Comparison of ENCODE assay signal across 13 cellular contexts in genomic region chr17:2945299-2945698, GRCh38.
DNase-seq lines count a peak whose midpoint lies in the region; ATAC-seq and TF ChIP-seq lines count a peak whose summit lies in the region.
"Had no signal": no experiment of that assay in that cellular context is flagged by ENCODE, and none has a peak within 500 bp of the region (broad histone marks: within the 10 kb centered on the region; RNA-seq: fewer than 3 reads in every experiment).

No MANE protein-coding gene starts in this region.

- no peak overlapping the region for H3K9ac ChIP-seq in BLaER1 treated with 17β-estradiol and CSF1 and Interleukin-3, amounts not matched to agents 10 nM and 100 nM
- H3K9ac ChIP-seq: BLaER1 had no signal

- peak; percentile 55 for ATAC-seq in CD8-positive, alpha-beta T cell
- no peak for ATAC-seq in GM18870 (IDR thresholded peaks at IDR 0.05; ENCODE audit: unreplicated experiment)
- ATAC-seq: GM12878 had no signal

- peaks cover 19 to 57% (median 40%) of the 10 kb centered on the region in 10 experiments; a peak in 19 of 20 replicates for H3K4me1 ChIP-seq in BLaER1 treated with 17β-estradiol and CSF1 and Interleukin-3, amounts not matched to agents 10 nM and 100 nM
- peaks cover 23% of the 10 kb centered on the region for H3K4me1 ChIP-seq in CD8-positive, alpha-beta T cell (ENCODE audit: insufficient read depth, low read length)
- peaks cover 48 to 60% of the 10 kb centered on the region in 2 experiments for H3K4me1 ChIP-seq in neutrophil (ENCODE audit: control insufficient read depth in 1 of 2, insufficient read depth in 1 of 2, low read depth in 1 of 2, low read length in 1 of 2)

- peak overlapping the region in 4 of 11 experiments; percentile 47 to 70 (median 64); a peak in 8 of 22 replicates for H3K27ac ChIP-seq in BLaER1 treated with 17β-estradiol and CSF1 and Interleukin-3, amounts not matched to agents 10 nM and 100 nM
- H3K27ac ChIP-seq in CD8-positive, alpha-beta T cell (ENCODE audit: low read depth, low read length) = no peak overlapping the region
- peak overlapping the region; percentile 75 for H3K27ac ChIP-seq in neutrophil
- H3K27ac ChIP-seq: BLaER1 had no signal

- H3K27me3 ChIP-seq in BLaER1 treated with 17β-estradiol and CSF1 and Interleukin-3, amounts not matched to agents 10 nM and 100 nM = peaks cover 0 to 13% (median 0%) of the 10 kb centered on the region in 11 experiments; a peak in 3 of 22 replicates
- no peaks in the 10 kb centered on the region for H3K27me3 ChIP-seq in CD8-positive, alpha-beta T cell (ENCODE audit: insufficient read depth, low read length)
- H3K27me3 ChIP-seq in neutrophil = no peaks in the 10 kb centered on the region
- H3K27me3 ChIP-seq: BLaER1 had no signal

- CTCF ChIA-PET in CD8-positive, alpha-beta T cell (lab: Charles Lee) = no interaction called here

- H3K9me3 ChIP-seq in BLaER1 treated with 17β-estradiol and CSF1 and Interleukin-3, amounts not matched to agents 10 nM and 100 nM (replicated peaks in 1 of 11) = no peaks in the 10 kb centered on the region
- H3K9me3 ChIP-seq in CD8-positive, alpha-beta T cell (ENCODE audit: low read length) = no peaks in the 10 kb centered on the region
- no peaks in the 10 kb centered on the region for H3K9me3 ChIP-seq in neutrophil
- H3K9me3 ChIP-seq: BLaER1 had no signal

- no peak for TF ChIP-seq CTCF in CD8-positive, alpha-beta T cell (IDR thresholded peaks at IDR 0.05)
- TF ChIP-seq CTCF in neutrophil (IDR thresholded peaks at IDR 0.05) (no peak), nephron progenitor cell (IDR thresholded peaks at IDR 0.05) (no peak)

- H3K36me3 Mint-ChIP-seq in CD8-positive, alpha-beta T cell = peaks cover 2% of the 10 kb centered on the region
- H3K36me3 Mint-ChIP-seq in immature natural killer cell (peaks cover 0 to 4% (median 0%) of the 10 kb centered on the region in 3 donors), nephron progenitor cell (ENCODE audit: low read depth) (no peaks in the 10 kb centered on the region)

- H3K9me3 Mint-ChIP-seq in CD8-positive, alpha-beta T cell = no peaks in the 10 kb centered on the region
- H3K9me3 Mint-ChIP-seq in immature natural killer cell (no peaks in the 10 kb centered on the region), nephron progenitor cell (no peaks in the 10 kb centered on the region)
- H3K9me3 Mint-ChIP-seq: CD4-positive, CD25-positive, alpha-beta regulatory T cell; H9 had no signal

- H3K27ac Mint-ChIP-seq in CD8-positive, alpha-beta T cell = peak overlapping the region; percentile 34
- peak overlapping the region; percentile 1 to 68 (median 20) for H3K27ac Mint-ChIP-seq in immature natural killer cell
- no peak overlapping the region for H3K27ac Mint-ChIP-seq in nephron progenitor cell

- no peaks in the 10 kb centered on the region for H3K27me3 Mint-ChIP-seq in CD8-positive, alpha-beta T cell (ENCODE audit: low read depth)
- H3K27me3 Mint-ChIP-seq in immature natural killer cell (ENCODE audit: low read depth in 3 of 3) = peaks cover 9 to 41% (median 10%) of the 10 kb centered on the region in 3 donors
- peaks cover 14% of the 10 kb centered on the region for H3K27me3 Mint-ChIP-seq in nephron progenitor cell (ENCODE audit: low read depth, poor library complexity)
- H3K27me3 Mint-ChIP-seq: CD4-positive, CD25-positive, alpha-beta regulatory T cell had no signal

- no peak for DNase-seq in CD8-positive, alpha-beta T cell
- DNase-seq in immature natural killer cell (no peak), nephron progenitor cell (no peak)
- DNase-seq: AML-193, DMS79, GOT3, H9 had no signal

- intact Hi-C loops in CD8-positive, alpha-beta T cell (cut with DNase I, micrococcal nuclease) = no loop called here

- H3K36me3 ChIP-seq in BLaER1 treated with 17β-estradiol and CSF1 and Interleukin-3, amounts not matched to agents 10 nM and 100 nM = peaks cover 0 to 45% (median 10%) of the 10 kb centered on the region in 11 experiments; a peak in 11 of 22 replicates
- no peaks in the 10 kb centered on the region for H3K36me3 ChIP-seq in CD8-positive, alpha-beta T cell (ENCODE audit: insufficient read depth, low read length)
- H3K36me3 ChIP-seq in neutrophil = peaks cover 22% of the 10 kb centered on the region

- H3K4me2 ChIP-seq in BLaER1 treated with 17β-estradiol and CSF1 and Interleukin-3, amounts not matched to agents 10 nM and 100 nM = peak overlapping the region in 6 of 11 experiments; percentile 51 to 77 (median 64); a peak in 11 of 22 replicates
- H3K4me2 ChIP-seq: BLaER1 had no signal

- peaks cover 32% of the 10 kb centered on the region for H3K4me1 Mint-ChIP-seq in CD8-positive, alpha-beta T cell (ENCODE audit: low read depth)
- H3K4me1 Mint-ChIP-seq in immature natural killer cell = peaks cover 88 to 99% of the 10 kb centered on the region in 2 donors
- peaks cover 7% of the 10 kb centered on the region for H3K4me1 Mint-ChIP-seq in nephron progenitor cell

- POLR2A ChIA-PET in CD8-positive, alpha-beta T cell (lab: Charles Lee) = no interaction called here

- peaks cover 38 to 73% (median 53%) of the 10 kb centered on the region in 11 experiments for H4K20me1 ChIP-seq in BLaER1 treated with 17β-estradiol and CSF1 and Interleukin-3, amounts not matched to agents 10 nM and 100 nM

- H3K4me3 Mint-ChIP-seq in CD8-positive, alpha-beta T cell = peak overlapping the region; percentile 40
- H3K4me3 Mint-ChIP-seq in immature natural killer cell = peak overlapping the region in 4 of 5 donors; percentile 1 to 65 (median 23)
- no peak overlapping the region for H3K4me3 Mint-ChIP-seq in nephron progenitor cell
- H3K4me3 Mint-ChIP-seq: CD4-positive, CD25-positive, alpha-beta regulatory T cell; H9 had no signal

- H3K4me3 ChIP-seq in BLaER1 treated with 17β-estradiol and CSF1 and Interleukin-3, amounts not matched to agents 10 nM and 100 nM = no peak overlapping the region
- H3K4me3 ChIP-seq in CD8-positive, alpha-beta T cell (ENCODE audit: low read depth, low read length) = no peak overlapping the region
- no peak overlapping the region for H3K4me3 ChIP-seq in neutrophil (ENCODE audit: low read depth in 1 of 2, low read length in 1 of 2)
- H3K4me3 ChIP-seq: BLaER1, GM12878 had no signal
